ENCODE assay signal across 10 cellular contexts in genomic region chr2:168583710-168584521, GRCh38.
A peak's percentile ranks its signal among the peaks of the same experiment; 100 is the strongest.
DNase-seq lines count a peak whose midpoint lies in the region; ATAC-seq and TF ChIP-seq lines count a peak whose summit lies in the region.
"Had no signal": no experiment of that assay in that cellular context is flagged by ENCODE, and none has a peak within 500 bp of the region (broad histone marks: within the 10 kb centered on the region; RNA-seq: fewer than 3 reads in every experiment).

No MANE protein-coding gene starts in this region.

- no peak for DNase-seq in activated T-cell treated with anti-CD3 and anti-CD28 coated beads, Interleukin-2, amount 50 U/mL, for 24 hours
- DNase-seq in activated T-cell treated with anti-CD3 and anti-CD28 coated beads, Interleukin-2, amount 50 U/mL, for 48 hours: no peak
- DNase-seq in T-helper 17 cell (no peak), foreskin keratinocyte (peak; percentile 90 to 94), tibial nerve (ENCODE audit: low spot score in 2 of 2) (peak in 1 of 2 donors; percentile 25), PC-9 (no peak), globus pallidus (ENCODE audit: low spot score) (no peak)
- no peak for DNase-seq in activated CD8-positive, alpha-beta memory T cell treated with anti-CD3 and anti-CD28 coated beads, Interleukin-2, amount 50 U/mL, for 4 hours

- H2AFZ ChIP-seq in PC-9: no peak overlapping the region

- no peaks in the 10 kb centered on the region for H3K27me3 Mint-ChIP-seq in activated T-cell treated with anti-CD3 and anti-CD28 coated beads, Interleukin-2, amount 50 U/mL, for 24 hours
- H3K27me3 Mint-ChIP-seq in T-helper 17 cell: no peaks in the 10 kb centered on the region

- H3K79me2 ChIP-seq in PC-9 (ENCODE audit: low read depth): no peaks in the 10 kb centered on the region

- H4K20me1 ChIP-seq in PC-9 (ENCODE audit: insufficient read depth): no peaks in the 10 kb centered on the region

- H3K4me2 ChIP-seq in PC-9: no peak overlapping the region

- peaks cover 56% of the 10 kb centered on the region for H3K4me1 Mint-ChIP-seq in activated T-cell treated with anti-CD3 and anti-CD28 coated beads, Interleukin-2, amount 50 U/mL, for 24 hours (ENCODE audit: low read depth)
- peaks cover 23% of the 10 kb centered on the region for H3K4me1 Mint-ChIP-seq in T-helper 17 cell

- H3K9me3 Mint-ChIP-seq in activated T-cell treated with anti-CD3 and anti-CD28 coated beads, Interleukin-2, amount 50 U/mL, for 24 hours: no peaks in the 10 kb centered on the region

- H3K9me2 ChIP-seq in PC-9 (ENCODE audit: insufficient read depth): no peaks in the 10 kb centered on the region

- WGBS in tibial nerve, 2 donors: 44 to 45% methylated on average over 5 of the region's 5 CpGs

- H3K27me3 ChIP-seq in foreskin keratinocyte: no peaks in the 10 kb centered on the region
- no peaks in the 10 kb centered on the region for H3K27me3 ChIP-seq in tibial nerve
- H3K27me3 ChIP-seq in PC-9 (ENCODE audit: insufficient read depth, low read depth): no peaks in the 10 kb centered on the region
- H3K27me3 ChIP-seq: ascending aorta had no signal

- intact Hi-C loops in PC-9 (cut with micrococcal nuclease; ENCODE audit: unreplicated experiment): no loop called here

- POLR2A ChIA-PET in PC-9 (lab: Charles Lee; ENCODE audit: unreplicated experiment): interaction anchor here (0.6 kb wide), 1 partner anchor 98 kb away, joined by 4 read pairs; no protein-coding TSS in a partner anchor

- H3K9me3 ChIP-seq in T-helper 17 cell (ENCODE audit: control insufficient read depth, low read length, poor library complexity, severe bottlenecking): no peaks in the 10 kb centered on the region
- no peaks in the 10 kb centered on the region for H3K9me3 ChIP-seq in tibial nerve
- no peaks in the 10 kb centered on the region for H3K9me3 ChIP-seq in PC-9 (ENCODE audit: insufficient read depth, low read depth)
- H3K9me3 ChIP-seq: ascending aorta had no signal

- no TSS peak for BruUV-seq in PC-9 (replicated peaks; lab: Mats Ljungman, UMichigan)

- no peak for TF ChIP-seq EP300 in tibial nerve (IDR thresholded peaks at IDR 0.05)

- TF ChIP-seq POLR2A in tibial nerve (IDR thresholded peaks at IDR 0.05): no peak

- H3K4me1 ChIP-seq in foreskin keratinocyte (peaks cover 14% of the 10 kb centered on the region), tibial nerve (peaks cover 0 to 18% (median 4%) of the 10 kb centered on the region in 4 donors), PC-9 (replicated peaks; ENCODE audit: insufficient read depth) (no peaks in the 10 kb centered on the region)
- H3K4me1 ChIP-seq: ascending aorta had no signal

- peaks cover 11% of the 10 kb centered on the region for H3K36me3 Mint-ChIP-seq in activated T-cell treated with anti-CD3 and anti-CD28 coated beads, Interleukin-2, amount 50 U/mL, for 24 hours (ENCODE audit: low read depth)
- H3K36me3 Mint-ChIP-seq in T-helper 17 cell (ENCODE audit: low read depth): no peaks in the 10 kb centered on the region

- no peaks in the 10 kb centered on the region for H3F3A ChIP-seq in PC-9 (ENCODE audit: insufficient read depth, low read depth)

- peak overlapping the region; percentile 59 for H3K27ac Mint-ChIP-seq in activated T-cell treated with anti-CD3 and anti-CD28 coated beads, Interleukin-2, amount 50 U/mL, for 24 hours
- H3K27ac Mint-ChIP-seq in T-helper 17 cell: peak overlapping the region; percentile 59

- H3K36me3 ChIP-seq in tibial nerve: no peaks in the 10 kb centered on the region
- H3K36me3 ChIP-seq in PC-9 (ENCODE audit: low read depth): no peaks in the 10 kb centered on the region
- H3K36me3 ChIP-seq: ascending aorta had no signal

- no peak for ATAC-seq in T-helper 17 cell
- peak; percentile 90 for ATAC-seq in foreskin keratinocyte

- no peak overlapping the region for H3K4me3 Mint-ChIP-seq in activated T-cell treated with anti-CD3 and anti-CD28 coated beads, Interleukin-2, amount 50 U/mL, for 24 hours
- peak overlapping the region; percentile 15 for H3K4me3 Mint-ChIP-seq in T-helper 17 cell
- H3K4me3 Mint-ChIP-seq: neural crest cell had no signal

- TF ChIP-seq CTCF in foreskin keratinocyte (conservative IDR thresholded peaks at IDR 0.05) (no peak), tibial nerve (IDR thresholded peaks at IDR 0.05) (no peak), PC-9 (conservative IDR thresholded peaks at IDR 0.05) (no peak)

- H3K4me3 ChIP-seq in tibial nerve (no peak overlapping the region), PC-9 (no peak overlapping the region)
- H3K4me3 ChIP-seq: ascending aorta had no signal

- CTCF ChIA-PET in PC-9 (lab: Charles Lee): no interaction called here

- H3K27ac ChIP-seq in foreskin keratinocyte (peak overlapping the region; percentile 95), tibial nerve (peak overlapping the region in 3 of 4 donors; percentile 23 to 74 (median 61)), PC-9 (no peak overlapping the region)
- H3K27ac ChIP-seq: ascending aorta had no signal

Comparison
In these comparisons a context has a peak if more than half of its experiments do, and no peak if none do; other contexts are left out.
1. DNase-seq: peak in foreskin keratinocyte (2 of 2); none in activated T-cell treated with anti-CD3 and anti-CD28 coated beads, Interleukin-2, amount 50 U/mL, for 24 hours (single experiment), activated T-cell treated with anti-CD3 and anti-CD28 coated beads, Interleukin-2, amount 50 U/mL, for 48 hours (0 of 2), T-helper 17 cell (0 of 3), PC-9 (0 of 2), globus pallidus (single experiment) and activated CD8-positive, alpha-beta memory T cell treated with anti-CD3 and anti-CD28 coated beads, Interleukin-2, amount 50 U/mL, for 4 hours (single experiment).